In the genomic region with DNA sequence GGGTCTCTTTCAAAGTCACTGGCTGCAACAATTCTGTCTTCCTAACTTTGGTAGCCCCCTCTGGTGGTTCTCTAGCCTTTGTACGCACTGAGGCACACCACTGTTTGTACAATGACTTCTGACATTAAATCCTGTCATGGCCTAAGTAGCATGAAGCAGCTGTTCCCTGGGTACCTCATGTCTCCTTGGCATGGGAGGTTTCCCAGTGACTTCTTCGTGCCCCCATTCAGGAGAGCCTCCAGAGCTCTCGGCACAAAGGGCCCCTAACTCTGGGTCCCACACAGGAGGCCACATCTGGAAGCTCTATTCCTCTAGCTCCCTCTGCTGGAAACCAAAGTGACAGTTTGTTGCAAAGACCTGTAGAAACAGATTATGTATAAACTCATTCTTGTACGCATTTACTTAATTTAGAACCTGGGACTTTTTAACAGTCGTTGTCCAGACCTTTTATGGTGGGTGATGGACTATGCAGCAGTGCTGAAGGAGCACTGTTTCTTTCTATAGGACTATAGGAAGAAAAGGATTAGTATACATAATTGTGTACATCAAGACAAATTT, we compare ENCODE assay signal across 8 cellular contexts. TPM values are rescaled to one million over a fixed set of nuclear protein-coding genes. Genes with fewer than 3 reads are reported as not detected.
DNase-seq lines count a peak whose midpoint lies in the region; ATAC-seq and TF ChIP-seq lines count a peak whose summit lies in the region.

No MANE protein-coding gene starts in this region.

- H3K27me3 Mint-ChIP-seq in CD4-positive, alpha-beta memory T cell = no peaks in the 10 kb centered on the region

- H3K36me3 ChIP-seq in CD4-positive, alpha-beta memory T cell (ENCODE audit: insufficient read depth, low read length) = peaks cover 5% of the 10 kb centered on the region

- H3K4me3 Mint-ChIP-seq in CD4-positive, alpha-beta memory T cell = peak overlapping the region in 1 of 8 donors; percentile 57

- POLR2A ChIA-PET in CD4-positive, alpha-beta memory T cell (lab: Charles Lee; ENCODE audit: partially characterized antibody) = interaction anchor here (0.7 kb wide), 1 partner anchor 14 kb away, joined by 4 read pairs; no protein-coding TSS in a partner anchor

- H3K36me3 Mint-ChIP-seq in CD4-positive, alpha-beta memory T cell = peaks cover 34 to 45% of the 10 kb centered on the region in 2 donors

- H3K4me1 ChIP-seq in CD4-positive, alpha-beta memory T cell (ENCODE audit: insufficient read depth, low read length) = no peaks in the 10 kb centered on the region

- ATAC-seq in GM18909 (IDR thresholded peaks at IDR 0.05; ENCODE audit: poor library complexity, unreplicated experiment) = peak; percentile 92
- ATAC-seq in HG03060 (IDR thresholded peaks at IDR 0.05; ENCODE audit: low read depth, unreplicated experiment) = peak; percentile 90

- peak; percentile 41 to 51 (median 44) for DNase-seq in CD4-positive, alpha-beta memory T cell
- peak; percentile 78 for DNase-seq in NCI-H1694 (lab: John Stamatoyannopoulos, UW)
- DNase-seq in T-helper 1 cell = peak in 4 of 5 donors; percentile 2 to 61 (median 20)
- peak; percentile 80 for DNase-seq in choroid plexus epithelial cell (ENCODE audit: low read depth)
- DNase-seq in left kidney (ENCODE audit: low read depth, low spot score) = peak; percentile 86
- peak; percentile 33 for DNase-seq in stromal cell of bone marrow (ENCODE audit: low read depth)

- no peak overlapping the region for H3K27ac ChIP-seq in CD4-positive, alpha-beta memory T cell (ENCODE audit: low read depth, low read length)

- no peak overlapping the region for H3K4me3 ChIP-seq in CD4-positive, alpha-beta memory T cell (ENCODE audit: low read length in 2 of 2)
- no peak overlapping the region for H3K4me3 ChIP-seq in choroid plexus epithelial cell (ENCODE audit: low read depth, low read length)

- intact Hi-C loops in CD4-positive, alpha-beta memory T cell (cut with micrococcal nuclease) = loop anchor here (1.0 to 5.0 kb wide), 3 partner anchors 188 to 502 kb away; no protein-coding TSS in a partner anchor

- H3K27me3 ChIP-seq in CD4-positive, alpha-beta memory T cell (ENCODE audit: insufficient read depth, low read length) = no peaks in the 10 kb centered on the region

- peak overlapping the region in 4 of 7 donors; percentile 37 to 55 (median 40) for H3K27ac Mint-ChIP-seq in CD4-positive, alpha-beta memory T cell

- H3K9me3 ChIP-seq in CD4-positive, alpha-beta memory T cell (ENCODE audit: control insufficient read depth in 1 of 2, low read length in 2 of 2) = no peaks in the 10 kb centered on the region

- CTCF ChIA-PET in CD4-positive, alpha-beta memory T cell (lab: Charles Lee; ENCODE audit: partially characterized antibody) = interaction anchor here (0.7 to 3.2 kb wide), 31 partner anchors 9 to 525 kb away, joined by 3 to 25 read pairs (median 3); partner anchors contain the start of genes IVNS1ABP, RNF2, SWT1 and TRMT1L

- peak; percentile 78 for TF ChIP-seq CTCF in choroid plexus epithelial cell (conservative IDR thresholded peaks at IDR 0.05; ENCODE audit: low read depth, low read length)

- peaks cover 0 to 4% (median 2%) of the 10 kb centered on the region in 4 donors for H3K4me1 Mint-ChIP-seq in CD4-positive, alpha-beta memory T cell

- H3K9me3 Mint-ChIP-seq in CD4-positive, alpha-beta memory T cell = no peaks in the 10 kb centered on the region

RNA-seq across cellular contexts. Expression of gene SWT1, which starts 13.4 kb away (rescaled TPM):
- 10 to 100 TPM in 1 of 2 experiments, 1 to 10 TPM in 1; 9.7 to 10.6 TPM for total RNA-seq in CD4-positive, alpha-beta memory T cell
- polyA plus RNA-seq in CD4-positive, alpha-beta memory T cell = 1 to 10 TPM; 5.8 to 6.0 TPM

RNA-seq across cellular contexts. Expression of gene TRMT1L, which starts 13.6 kb away (rescaled TPM):
- 10 to 100 TPM; 31.7 to 33.9 TPM for total RNA-seq in CD4-positive, alpha-beta memory T cell
- polyA plus RNA-seq in CD4-positive, alpha-beta memory T cell = 10 to 100 TPM in 1 of 2 donors, 1 to 10 TPM in 1; 7.1 to 23.1 TPM

Comparison
In these comparisons a context has a peak if more than half of its experiments do, and no peak if none do; other contexts are left out.
1. DNase-seq: peak in every context shown above with its lines; median percentile 86 in left kidney; 80 in choroid plexus epithelial cell; 78 in NCI-H1694; 44 in CD4-positive, alpha-beta memory T cell; 33 in stromal cell of bone marrow; 20 in T-helper 1 cell.